1 cellular context compared by ENCODE assay signal in the genomic region with DNA sequence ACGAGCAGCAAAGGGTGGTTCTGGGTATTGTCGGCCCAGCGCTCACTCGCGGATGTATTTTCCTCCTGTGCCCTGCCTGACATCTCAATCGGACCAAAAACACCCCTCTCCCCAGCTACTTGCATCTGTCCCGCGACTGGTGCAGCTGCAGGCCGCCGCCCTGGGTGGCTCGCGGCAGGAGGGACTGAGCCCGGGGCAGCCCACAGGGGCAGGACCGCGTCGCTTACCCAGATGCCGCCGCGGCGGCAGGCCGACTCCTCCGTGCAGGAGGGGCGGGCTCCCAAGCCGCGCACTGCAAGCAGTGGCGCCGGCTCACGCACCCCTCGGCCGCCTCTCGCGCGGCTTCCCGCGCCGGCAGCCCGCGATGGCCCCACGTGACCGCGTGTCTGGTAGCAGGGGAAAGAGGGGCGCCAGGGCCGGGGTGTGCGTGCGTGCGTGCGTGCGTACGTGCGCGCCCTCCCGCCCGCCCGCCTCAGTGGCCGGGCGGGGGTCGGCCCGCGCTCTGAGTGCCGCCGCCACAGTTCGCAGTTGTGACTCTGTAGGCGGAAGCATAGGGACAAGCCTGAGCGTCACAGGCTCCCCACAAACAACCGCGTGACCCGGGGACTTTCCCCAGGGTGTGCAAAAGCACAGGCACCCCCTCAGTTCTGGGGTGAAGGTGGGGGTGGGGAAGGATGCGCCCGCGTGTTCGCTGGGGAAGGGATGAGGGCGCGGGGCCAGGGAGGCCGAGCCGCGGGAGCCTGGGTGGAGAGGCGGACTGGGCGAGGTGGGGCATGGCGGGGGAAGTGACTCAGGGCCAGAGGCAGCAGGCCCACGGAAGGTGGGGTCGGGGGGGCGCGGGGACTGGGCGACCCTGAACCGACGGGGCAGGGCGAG.
TF ChIP-seq lines count a peak whose summit lies in the region.

A gene with protein sequence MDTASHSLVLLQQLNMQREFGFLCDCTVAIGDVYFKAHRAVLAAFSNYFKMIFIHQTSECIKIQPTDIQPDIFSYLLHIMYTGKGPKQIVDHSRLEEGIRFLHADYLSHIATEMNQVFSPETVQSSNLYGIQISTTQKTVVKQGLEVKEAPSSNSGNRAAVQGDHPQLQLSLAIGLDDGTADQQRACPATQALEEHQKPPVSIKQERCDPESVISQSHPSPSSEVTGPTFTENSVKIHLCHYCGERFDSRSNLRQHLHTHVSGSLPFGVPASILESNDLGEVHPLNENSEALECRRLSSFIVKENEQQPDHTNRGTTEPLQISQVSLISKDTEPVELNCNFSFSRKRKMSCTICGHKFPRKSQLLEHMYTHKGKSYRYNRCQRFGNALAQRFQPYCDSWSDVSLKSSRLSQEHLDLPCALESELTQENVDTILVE (minus strand): TSS at position 405 of the 876 bp plus-strand sequence. CDS start 13,305 bp downstream, outside the sequence.

TF ChIP-seq in IMR-90, 13 proteins besides CTCF, POLR2A, EP300 and RAD21 (continued from another document):
- TF ChIP-seq, protein P1, sequence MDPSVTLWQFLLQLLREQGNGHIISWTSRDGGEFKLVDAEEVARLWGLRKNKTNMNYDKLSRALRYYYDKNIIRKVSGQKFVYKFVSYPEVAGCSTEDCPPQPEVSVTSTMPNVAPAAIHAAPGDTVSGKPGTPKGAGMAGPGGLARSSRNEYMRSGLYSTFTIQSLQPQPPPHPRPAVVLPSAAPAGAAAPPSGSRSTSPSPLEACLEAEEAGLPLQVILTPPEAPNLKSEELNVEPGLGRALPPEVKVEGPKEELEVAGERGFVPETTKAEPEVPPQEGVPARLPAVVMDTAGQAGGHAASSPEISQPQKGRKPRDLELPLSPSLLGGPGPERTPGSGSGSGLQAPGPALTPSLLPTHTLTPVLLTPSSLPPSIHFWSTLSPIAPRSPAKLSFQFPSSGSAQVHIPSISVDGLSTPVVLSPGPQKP (IDR thresholded peaks at IDR 0.05; ENCODE audit: borderline replicate concordance, low read depth, low read length), result no peak
- TF ChIP-seq MAZ (IDR thresholded peaks at IDR 0.05; ENCODE audit: borderline replicate concordance, low read depth, low read length) (peak; percentile 76), NFE2L2 (IDR thresholded peaks at IDR 0.05; ENCODE audit: low read depth, low read length) (0 out of 2 replicates have a peak, but pooled peaks have one; percentile 4), RFX5 (IDR thresholded peaks at IDR 0.05; ENCODE audit: low read depth, low read length) (no peak), BHLHE40 (IDR thresholded peaks at IDR 0.05; ENCODE audit: low read depth, low read length) (peak; percentile 66), MAFK (IDR thresholded peaks at IDR 0.05; ENCODE audit: low read depth, low read length) (no peak), CEBPB (IDR thresholded peaks at IDR 0.05; ENCODE audit: low read depth, low read length) (no peak), SMC3 (IDR thresholded peaks at IDR 0.05; ENCODE audit: low read depth, low read length) (no peak), RCOR1 (IDR thresholded peaks at IDR 0.05; ENCODE audit: insufficient replicate concordance, low read length) (no peak), MXI1 (IDR thresholded peaks at IDR 0.05; ENCODE audit: borderline replicate concordance, low read depth, low read length) (0 out of 2 replicates have a peak, but pooled peaks have one; percentile 13), FOS (IDR thresholded peaks at IDR 0.05; ENCODE audit: low read depth, low read length) (no peak)
- TF ChIP-seq, protein P2, sequence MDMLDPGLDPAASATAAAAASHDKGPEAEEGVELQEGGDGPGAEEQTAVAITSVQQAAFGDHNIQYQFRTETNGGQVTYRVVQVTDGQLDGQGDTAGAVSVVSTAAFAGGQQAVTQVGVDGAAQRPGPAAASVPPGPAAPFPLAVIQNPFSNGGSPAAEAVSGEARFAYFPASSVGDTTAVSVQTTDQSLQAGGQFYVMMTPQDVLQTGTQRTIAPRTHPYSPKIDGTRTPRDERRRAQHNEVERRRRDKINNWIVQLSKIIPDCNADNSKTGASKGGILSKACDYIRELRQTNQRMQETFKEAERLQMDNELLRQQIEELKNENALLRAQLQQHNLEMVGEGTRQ (IDR thresholded peaks at IDR 0.05; ENCODE audit: low read depth, low read length), result peak; percentile 97
